Comparison of ENCODE assay signal across 1 cellular context in genomic region chr1:17439250-17440073, GRCh38.
TF ChIP-seq lines count a peak whose summit lies in the region.

RCC2 (minus strand) TSS chr1:17439677; CDS start chr1:17438514, 1,163 bp downstream.

TF ChIP-seq in A549, 52 proteins besides CTCF, POLR2A, EP300 and RAD21 (continued from another document):
- no peak for TF ChIP-seq HOXB13 (CRISPR knock-in tag; IDR thresholded peaks at IDR 0.05; ENCODE audit: low read depth)
- no peak for TF ChIP-seq RFX5 (IDR thresholded peaks at IDR 0.05)
- TF ChIP-seq BHLHE40 (IDR thresholded peaks at IDR 0.05; ENCODE audit: low read depth, low read length) = no peak
- TF ChIP-seq EHMT2 (IDR thresholded peaks at IDR 0.05; ENCODE audit: low read depth) = no peak
- peak; percentile 67 for TF ChIP-seq MYC (IDR thresholded peaks at IDR 0.05; ENCODE audit: borderline replicate concordance, low read length)
- TF ChIP-seq FOXS1 (CRISPR knock-in tag; IDR thresholded peaks at IDR 0.05) = no peak
- TF ChIP-seq NPAS2 (CRISPR knock-in tag; IDR thresholded peaks at IDR 0.05; ENCODE audit: borderline replicate concordance) = no peak
- TF ChIP-seq CHD2 (IDR thresholded peaks at IDR 0.05; ENCODE audit: low read length, partially characterized antibody) = peak; percentile 21
- TF ChIP-seq MAX (IDR thresholded peaks at IDR 0.05) = peak; percentile 83
- no peak for TF ChIP-seq ZFP36 (IDR thresholded peaks at IDR 0.05; ENCODE audit: borderline replicate concordance, partially characterized antibody)
- TF ChIP-seq ATOH8 (CRISPR knock-in tag; IDR thresholded peaks at IDR 0.05; ENCODE audit: low read depth) = no peak
- TF ChIP-seq ELK1 (IDR thresholded peaks at IDR 0.05; ENCODE audit: low read depth, low read length) = no peak
- TF ChIP-seq RNF2 (IDR thresholded peaks at IDR 0.05; ENCODE audit: borderline replicate concordance, low read depth) = no peak
- TF ChIP-seq E2F6 (IDR thresholded peaks at IDR 0.05; ENCODE audit: borderline replicate concordance, low read depth) = peak; percentile 75
- TF ChIP-seq EHF (CRISPR knock-in tag; IDR thresholded peaks at IDR 0.05) = no peak
- TF ChIP-seq FOSB (CRISPR knock-in tag; IDR thresholded peaks at IDR 0.05) = no peak
- TF ChIP-seq CHD4 (IDR thresholded peaks at IDR 0.05; ENCODE audit: borderline replicate concordance) = no peak
- TF ChIP-seq POLR2AphosphoS2 (conservative IDR thresholded peaks at IDR 0.05; ENCODE audit: low read length) = no peak
- no peak for TF ChIP-seq NR3C1 (IDR thresholded peaks at IDR 0.05)
- TF ChIP-seq ESRRA (IDR thresholded peaks at IDR 0.05; ENCODE audit: borderline replicate concordance, low read length) = no peak
- no peak for TF ChIP-seq KDM5A (IDR thresholded peaks at IDR 0.05)
- TF ChIP-seq TP53 (CRISPR knock-in tag; IDR thresholded peaks at IDR 0.05) = no peak
- no peak for TF ChIP-seq JUNB (IDR thresholded peaks at IDR 0.05)
- TF ChIP-seq HMGXB4 (CRISPR knock-in tag; IDR thresholded peaks at IDR 0.05; ENCODE audit: borderline replicate concordance) = no peak
